In genomic region chr11:2305140-2305861, GRCh38 we compare ENCODE assay signal across 8 cellular contexts. TPM values are rescaled to one million over a fixed set of nuclear protein-coding genes. Genes with fewer than 3 reads are reported as not detected.
DNase-seq lines count a peak whose midpoint lies in the region; ATAC-seq and TF ChIP-seq lines count a peak whose summit lies in the region.

No MANE protein-coding gene starts in this region.

- peak overlapping the region; percentile 92 for H3K4me3 Mint-ChIP-seq in natural killer cell treated with Interleukin-12 subunit alpha and Interleukin-12 subunit beta and Interleukin-15 and Interleukin-18, amount 100 ng/mL, for 72 hours

- intact Hi-C loops in PC-3 (cut with micrococcal nuclease): no loop called here

- no peaks in the 10 kb centered on the region for H3K9me2 ChIP-seq in PC-3 (replicated peaks; ENCODE audit: low read length)

- H3K27ac Mint-ChIP-seq in natural killer cell treated with Interleukin-12 subunit alpha and Interleukin-12 subunit beta and Interleukin-15 and Interleukin-18, amount 100 ng/mL, for 72 hours: peak overlapping the region; percentile 67 to 99

- H2AFZ ChIP-seq in PC-3 (ENCODE audit: low read length) (no peak overlapping the region), fibroblast of lung (ENCODE audit: low read length) (no peak overlapping the region)

- peak; percentile 83 for DNase-seq in Ammon's horn (ENCODE audit: low spot score)
- DNase-seq in HCEC 1CT: peak; percentile 51
- peak; percentile 77 for DNase-seq in PC-3
- DNase-seq in activated T-helper 1 cell treated with Interleukin-2 at 50 U/mL for 16 hours (ENCODE audit: low read depth): peak; percentile 71
- DNase-seq in fibroblast of lung (ENCODE audit: low read depth in 2 of 2): peak; percentile 50 to 73
- DNase-seq in natural killer cell treated with Interleukin-12 subunit alpha and Interleukin-12 subunit beta and Interleukin-15 and Interleukin-18, amount 100 ng/mL, for 72 hours (ENCODE audit: low spot score): peak; percentile 83
- DNase-seq in stimulated activated naive CD4-positive, alpha-beta T cell (lab: John Stamatoyannopoulos, UW): peak; percentile 57 to 80 (median 72)

- POLR2A ChIA-PET in PC-3 (lab: Charles Lee; ENCODE audit: unreplicated experiment): interaction anchor here (0.6 kb wide), 2 partner anchors 72 to 95 kb away, joined by 3 to 10 read pairs; partner anchors contain the start of gene TSSC4

- H3K4me1 Mint-ChIP-seq in natural killer cell treated with Interleukin-12 subunit alpha and Interleukin-12 subunit beta and Interleukin-15 and Interleukin-18, amount 100 ng/mL, for 72 hours (ENCODE audit: low read depth in 2 of 2): peaks cover 29 to 34% of the 10 kb centered on the region in 2 donors

- no peaks in the 10 kb centered on the region for H3K9me3 Mint-ChIP-seq in natural killer cell treated with Interleukin-12 subunit alpha and Interleukin-12 subunit beta and Interleukin-15 and Interleukin-18, amount 100 ng/mL, for 72 hours

- no peaks in the 10 kb centered on the region for H4K20me1 ChIP-seq in PC-3 (ENCODE audit: low read length)
- no peaks in the 10 kb centered on the region for H4K20me1 ChIP-seq in fibroblast of lung (ENCODE audit: control insufficient read depth, extremely low read depth, insufficient read depth, low read length)

- H3K27me3 Mint-ChIP-seq in natural killer cell treated with Interleukin-12 subunit alpha and Interleukin-12 subunit beta and Interleukin-15 and Interleukin-18, amount 100 ng/mL, for 72 hours: no peaks in the 10 kb centered on the region

- H3K27ac ChIP-seq in PC-3 (ENCODE audit: low read length) (no peak overlapping the region), fibroblast of lung (ENCODE audit: insufficient read depth, low read length) (peak overlapping the region; percentile 1)

- H3K4me3 ChIP-seq in PC-3 (ENCODE audit: low read length) (no peak overlapping the region), fibroblast of lung (replicated peaks in 1 of 4; ENCODE audit: control extremely low read depth in 1 of 4, insufficient read depth in 1 of 4, low read depth in 3 of 4, low read length in 4 of 4) (peak overlapping the region in 1 of 4 experiments; percentile 46)

- CTCF ChIA-PET in PC-3 (lab: Charles Lee): interaction anchor here (0.6 to 2.0 kb wide), 3 partner anchors 114 to 588 kb away, joined by 4 to 44 read pairs (median 9); no protein-coding TSS in a partner anchor

- ATAC-seq in PC-3 (peak; percentile 92), HG03469 (IDR thresholded peaks at IDR 0.05; ENCODE audit: unreplicated experiment) (no peak)
- peak; percentile 61 to 79 for ATAC-seq in natural killer cell treated with Interleukin-12 subunit alpha and Interleukin-12 subunit beta and Interleukin-15 and Interleukin-18, amount 100 ng/mL, for 72 hours

- H3K4me1 ChIP-seq in PC-3 (ENCODE audit: insufficient read depth, low read length) (no peaks in the 10 kb centered on the region), fibroblast of lung (ENCODE audit: control insufficient read depth, extremely low read depth, insufficient read depth, low read length) (peaks cover 9% of the 10 kb centered on the region)

- no peaks in the 10 kb centered on the region for H3K9me3 ChIP-seq in PC-3 (ENCODE audit: low read length)
- no peaks in the 10 kb centered on the region for H3K9me3 ChIP-seq in fibroblast of lung (ENCODE audit: control insufficient read depth, insufficient read depth, low read depth, low read length)

- TF ChIP-seq CTCF in PC-3 (conservative IDR thresholded peaks at IDR 0.05; ENCODE audit: low read depth, low read length) (peak; percentile 85), fibroblast of lung (conservative IDR thresholded peaks at IDR 0.05 in 1 of 2, IDR thresholded peaks at IDR 0.05 in 1 of 2; ENCODE audit: low read depth in 1 of 2, low read length in 2 of 2) (peak; percentile 80 to 92)

- H3K9ac ChIP-seq in PC-3 (ENCODE audit: low read length) (no peak overlapping the region), fibroblast of lung (ENCODE audit: insufficient read depth, low read length) (no peak overlapping the region)

- H3K4me2 ChIP-seq in PC-3 (ENCODE audit: low read length) (no peak overlapping the region), fibroblast of lung (ENCODE audit: extremely low read depth, insufficient read depth, low read length) (peak overlapping the region; percentile 92)

- no peaks in the 10 kb centered on the region for H3K36me3 Mint-ChIP-seq in natural killer cell treated with Interleukin-12 subunit alpha and Interleukin-12 subunit beta and Interleukin-15 and Interleukin-18, amount 100 ng/mL, for 72 hours

- no peaks in the 10 kb centered on the region for H3K79me2 ChIP-seq in PC-3 (ENCODE audit: low read length)
- no peaks in the 10 kb centered on the region for H3K79me2 ChIP-seq in fibroblast of lung (ENCODE audit: control insufficient read depth, insufficient read depth, low read length)

- H3K27me3 ChIP-seq in PC-3 (ENCODE audit: low read length): no peaks in the 10 kb centered on the region
- no peaks in the 10 kb centered on the region for H3K27me3 ChIP-seq in fibroblast of lung (ENCODE audit: control insufficient read depth, insufficient read depth, low read length)

- BruUV-seq in PC-3 (replicated peaks; lab: Mats Ljungman, UMichigan): no TSS peak

- H3F3A ChIP-seq in PC-3 (ENCODE audit: low read length, unreplicated experiment): no peaks in the 10 kb centered on the region

- H3K36me3 ChIP-seq in PC-3 (ENCODE audit: low read depth, low read length): no peaks in the 10 kb centered on the region
- no peaks in the 10 kb centered on the region for H3K36me3 ChIP-seq in fibroblast of lung (ENCODE audit: control insufficient read depth, insufficient read depth, low read length)

RNA-seq across cellular contexts. Expression of gene TSPAN32, which starts 3.5 kb away (rescaled TPM):
- total RNA-seq in PC-3 (2014; rRNA removed) (not detected in 2 replicates), fibroblast of lung (0.17 and 0.26 TPM in 2 replicates)
- 0.05 TPM in 1 of 2 replicates, not detected in the other for polyA plus RNA-seq in fibroblast of lung
- polyA plus RNA-seq in fibroblast of lung (2012): 0.23 and 0.31 TPM in 2 replicates
- polyA minus RNA-seq in fibroblast of lung (ENCODE audit: low replicate concordance): not detected in 2 replicates
- 1 to 10 TPM; 4.3 to 9.9 TPM for total RNA-seq in natural killer cell treated with Interleukin-12 subunit alpha and Interleukin-12 subunit beta and Interleukin-15 and Interleukin-18, amount 100 ng/mL, for 72 hours

RNA-seq across cellular contexts. Expression of gene C11orf21, which starts 3.6 kb away (rescaled TPM):
- not detected in 2 replicates for total RNA-seq in PC-3 (2014; rRNA removed)
- under 0.01 TPM in 1 of 2 replicates, not detected in the other for total RNA-seq in fibroblast of lung
- polyA plus RNA-seq in fibroblast of lung: not detected in 2 replicates
- not detected in 2 replicates for polyA plus RNA-seq in fibroblast of lung (2012)
- polyA minus RNA-seq in fibroblast of lung (ENCODE audit: low replicate concordance): not detected in 2 replicates
- total RNA-seq in natural killer cell treated with Interleukin-12 subunit alpha and Interleukin-12 subunit beta and Interleukin-15 and Interleukin-18, amount 100 ng/mL, for 72 hours: 1 to 10 TPM; 7.2 to 7.6 TPM

RNA-seq across cellular contexts. Expression of gene ASCL2, which starts 34.9 kb away (rescaled TPM):
- total RNA-seq in PC-3 (2014; rRNA removed) (0.58 and 1.1 TPM in 2 replicates), fibroblast of lung (not detected in 2 replicates)
- polyA plus RNA-seq in fibroblast of lung: not detected in 2 replicates
- not detected in 2 replicates for polyA plus RNA-seq in fibroblast of lung (2012)
- polyA minus RNA-seq in fibroblast of lung (ENCODE audit: low replicate concordance): not detected in 2 replicates
- total RNA-seq in natural killer cell treated with Interleukin-12 subunit alpha and Interleukin-12 subunit beta and Interleukin-15 and Interleukin-18, amount 100 ng/mL, for 72 hours: 1 to 10 TPM; 2.5 to 5.3 TPM
